9 cellular contexts compared by ENCODE assay signal in genomic region chr4:2255501-2256155, GRCh38. TPM values are rescaled to one million over a fixed set of nuclear protein-coding genes. Genes with fewer than 3 reads are reported as not detected.
DNase-seq lines count a peak whose midpoint lies in the region; ATAC-seq and TF ChIP-seq lines count a peak whose summit lies in the region.
"Had no signal": no experiment of that assay in that cellular context is flagged by ENCODE, and none has a peak within 500 bp of the region (broad histone marks: within the 10 kb centered on the region; RNA-seq: fewer than 3 reads in every experiment).

No MANE protein-coding gene starts in this region.

- H3K9me3 Mint-ChIP-seq in endodermal cell = no peaks in the 10 kb centered on the region

- no peaks in the 10 kb centered on the region for H3K4me1 Mint-ChIP-seq in endodermal cell

- no peak overlapping the region for H3K27ac ChIP-seq in endodermal cell (ENCODE audit: low read depth, low read length)

- H3K9ac ChIP-seq in endodermal cell (ENCODE audit: extremely low read depth, low read length, poor library complexity, severe bottlenecking) = no peak overlapping the region

- ATAC-seq in GM18873 (IDR thresholded peaks at IDR 0.05; ENCODE audit: low FRiP score, unreplicated experiment) = no peak

- WGBS in endodermal cell (ENCODE audit: insufficient coverage in 1 of 2, insufficient read length in 1 of 2), 2 experiments = 91 to 92% methylated on average over 12 to 18 of the region's 18 CpGs

- peaks cover 31% of the 10 kb centered on the region for H3K36me3 ChIP-seq in endodermal cell (ENCODE audit: control insufficient read depth, insufficient read depth, low read length)

- H3K27me3 Mint-ChIP-seq in endodermal cell (ENCODE audit: insufficient read depth) = no peaks in the 10 kb centered on the region

- H3K4me1 ChIP-seq in endodermal cell (ENCODE audit: control insufficient read depth, insufficient read depth, low read length) = peaks cover 8% of the 10 kb centered on the region

- no peaks in the 10 kb centered on the region for H3K27me3 ChIP-seq in endodermal cell (ENCODE audit: control insufficient read depth, insufficient read depth, low read length, poor library complexity, severe bottlenecking)

- peak; percentile 51 for DNase-seq in activated effector memory CD4-positive, alpha-beta T cell treated with anti-CD3 and anti-CD28 coated beads, Interleukin-2, amount 50 U/mL, for 16 hours
- DNase-seq in activated effector memory CD4-positive, alpha-beta T cell treated with Interleukin-2 at 50 U/mL for 16 hours = no peak
- DNase-seq in endodermal cell = peak; percentile 51
- DNase-seq in mucosa of gallbladder (ENCODE audit: low spot score) = peak; percentile 11
- DNase-seq in ureter (ENCODE audit: low spot score) = peak; percentile 46
- DNase-seq in SKM-1 (lab: John Stamatoyannopoulos, UW; ENCODE audit: unreplicated experiment) = no peak
- no peak for DNase-seq in AG20443 (ENCODE audit: low spot score)
- DNase-seq: KG1 had no signal

- no peaks in the 10 kb centered on the region for H3K9me3 ChIP-seq in endodermal cell (ENCODE audit: control insufficient read depth, low read length)

- H3K4me3 ChIP-seq in endodermal cell (ENCODE audit: low read length) = no peak overlapping the region

- H3K4me3 Mint-ChIP-seq in endodermal cell = no peak overlapping the region

- H3K27ac Mint-ChIP-seq in endodermal cell = no peak overlapping the region

- no peak for TF ChIP-seq CTCF in endodermal cell (conservative IDR thresholded peaks at IDR 0.05)

- peaks cover 23% of the 10 kb centered on the region for H3K36me3 Mint-ChIP-seq in endodermal cell (ENCODE audit: low read depth)

RNA-seq across cellular contexts. Expression of gene MXD4, which starts 6.3 kb away (rescaled TPM):
- total RNA-seq in endodermal cell (10 to 100 TPM; 46.0 to 78.8 TPM), mucosa of gallbladder (98.4 TPM), ureter (34.5 TPM)
- 44.5 TPM for polyA plus RNA-seq in endodermal cell (2013, experiment 1 of 2)
- polyA plus RNA-seq in endodermal cell (2013, experiment 2 of 2) = 46.2 TPM

RNA-seq across cellular contexts. Expression of gene HAUS3, which starts 13.7 kb away (rescaled TPM):
- total RNA-seq in endodermal cell (10 to 100 TPM; 17.0 to 22.6 TPM), mucosa of gallbladder (12.0 TPM), ureter (13.2 TPM)
- 17.3 TPM for polyA plus RNA-seq in endodermal cell (2013, experiment 1 of 2)
- 17.0 TPM for polyA plus RNA-seq in endodermal cell (2013, experiment 2 of 2)

RNA-seq across cellular contexts. Expression of gene POLN, which starts 13.7 kb away (rescaled TPM):
- total RNA-seq in endodermal cell (1 to 10 TPM; 2.8 to 2.9 TPM), mucosa of gallbladder (7.7 TPM), ureter (3.1 TPM)
- polyA plus RNA-seq in endodermal cell (2013, experiment 1 of 2) = 1.0 TPM
- polyA plus RNA-seq in endodermal cell (2013, experiment 2 of 2) = 0.70 TPM

Comparison
In these comparisons a context has a peak if more than half of its experiments do, and no peak if none do; other contexts are left out.
1. DNase-seq: peak in activated effector memory CD4-positive, alpha-beta T cell treated with anti-CD3 and anti-CD28 coated beads, Interleukin-2, amount 50 U/mL, for 16 hours (single experiment), endodermal cell (single experiment), mucosa of gallbladder (single experiment) and ureter (single experiment); none in activated effector memory CD4-positive, alpha-beta T cell treated with Interleukin-2 at 50 U/mL for 16 hours (single experiment), SKM-1 (single experiment) and AG20443 (single experiment).